Comparison of ENCODE assay signal across 8 cellular contexts in genomic region chr5:14665949-14666741, GRCh38. TPM values are rescaled to one million over a fixed set of nuclear protein-coding genes. Genes with fewer than 3 reads are reported as not detected.
DNase-seq lines count a peak whose midpoint lies in the region; ATAC-seq and TF ChIP-seq lines count a peak whose summit lies in the region.

No MANE protein-coding gene starts in this region.

- H3K18ac ChIP-seq in mesenchymal stem cell (ENCODE audit: low read depth in 1 of 2, low read length in 2 of 2) = no peak overlapping the region

- peak; percentile 67 for ATAC-seq in CD4-positive, CD25-positive, alpha-beta regulatory T cell (ENCODE audit: low read depth in 2 of 2)
- peak; percentile 44 for ATAC-seq in GM18909 (IDR thresholded peaks at IDR 0.05; ENCODE audit: poor library complexity, unreplicated experiment)
- peak; percentile 29 for ATAC-seq in HG03095 (IDR thresholded peaks at IDR 0.05; ENCODE audit: unreplicated experiment)

- TF ChIP-seq EP300 in suprapubic skin (IDR thresholded peaks at IDR 0.05) = no peak

- H3K14ac ChIP-seq in mesenchymal stem cell (ENCODE audit: low read length in 2 of 2) = no peak overlapping the region

- H3K23ac ChIP-seq in mesenchymal stem cell (ENCODE audit: low read length in 2 of 2) = no peak overlapping the region

- no peak overlapping the region for H2AFZ ChIP-seq in mesenchymal stem cell (ENCODE audit: low read depth, low read length)

- no peaks in the 10 kb centered on the region for H3K9me3 Mint-ChIP-seq in CD4-positive, CD25-positive, alpha-beta regulatory T cell

- no peak overlapping the region for H2BK120ac ChIP-seq in mesenchymal stem cell (ENCODE audit: low read depth, low read length)

- H3K36me3 Mint-ChIP-seq in CD4-positive, CD25-positive, alpha-beta regulatory T cell = peaks cover 4% of the 10 kb centered on the region

- peak overlapping the region; percentile 94 for H3K9ac ChIP-seq in mesenchymal stem cell (ENCODE audit: low read length)

- H3K4me1 ChIP-seq in CD4-positive, CD25-positive, alpha-beta regulatory T cell (ENCODE audit: control insufficient read depth, insufficient read depth, low read length, poor library complexity, severe bottlenecking) = peaks cover 69% of the 10 kb centered on the region
- H3K4me1 ChIP-seq in mesenchymal stem cell (ENCODE audit: control insufficient read depth, insufficient read depth, low read depth, low read length) = peaks cover 8% of the 10 kb centered on the region
- H3K4me1 ChIP-seq in suprapubic skin = peaks cover 69% of the 10 kb centered on the region

- in situ Hi-C loops in SK-MEL-5 (cut with HindIII; ENCODE audit: low pct_unique_long_range_greater_than_20kb, low sequenced_read_pairs) = no loop called here

- H3K4me3 Mint-ChIP-seq in CD4-positive, CD25-positive, alpha-beta regulatory T cell = peak overlapping the region; percentile 89 to 96 (median 91)

- H3K27ac ChIP-seq in CD4-positive, CD25-positive, alpha-beta regulatory T cell (ENCODE audit: insufficient read depth, low read length, poor library complexity, severe bottlenecking) = peak overlapping the region; percentile 87
- no peak overlapping the region for H3K27ac ChIP-seq in mesenchymal stem cell (ENCODE audit: low read length, poor library complexity, severe bottlenecking)
- peak overlapping the region; percentile 45 for H3K27ac ChIP-seq in suprapubic skin

- peak; percentile 13 to 24 for TF ChIP-seq CTCF in suprapubic skin (IDR thresholded peaks at IDR 0.05)

- TF ChIP-seq POLR2A in suprapubic skin (IDR thresholded peaks at IDR 0.05) = no peak

- peak overlapping the region; percentile 94 for H3K4me3 ChIP-seq in CD4-positive, CD25-positive, alpha-beta regulatory T cell (ENCODE audit: low read depth, low read length)
- peak overlapping the region in 1 of 2 experiments; percentile 85 for H3K4me3 ChIP-seq in mesenchymal stem cell (ENCODE audit: insufficient read depth in 1 of 2, low read depth in 1 of 2, low read length in 2 of 2)
- peak overlapping the region; percentile 87 for H3K4me3 ChIP-seq in suprapubic skin

- no peaks in the 10 kb centered on the region for H3K9me3 ChIP-seq in CD4-positive, CD25-positive, alpha-beta regulatory T cell (ENCODE audit: control insufficient read depth in 2 of 2, low read length in 2 of 2)
- H3K9me3 ChIP-seq in mesenchymal stem cell (ENCODE audit: control insufficient read depth, low read length) (no peaks in the 10 kb centered on the region), suprapubic skin (no peaks in the 10 kb centered on the region)

- no peak overlapping the region for H4K91ac ChIP-seq in mesenchymal stem cell (ENCODE audit: low read length)

- H3K4me1 Mint-ChIP-seq in CD4-positive, CD25-positive, alpha-beta regulatory T cell = peaks cover 25 to 89% (median 59%) of the 10 kb centered on the region in 4 donors

- H3K36me3 ChIP-seq in CD4-positive, CD25-positive, alpha-beta regulatory T cell (ENCODE audit: control insufficient read depth, insufficient read depth, low read length) = peaks cover 3% of the 10 kb centered on the region
- peaks cover 0 to 13% of the 10 kb centered on the region in 2 experiments for H3K36me3 ChIP-seq in mesenchymal stem cell (ENCODE audit: control insufficient read depth in 1 of 2, insufficient read depth in 2 of 2, low read depth in 1 of 2, low read length in 2 of 2)
- H3K36me3 ChIP-seq in suprapubic skin = no peaks in the 10 kb centered on the region

- peaks cover 16% of the 10 kb centered on the region for H3K79me1 ChIP-seq in mesenchymal stem cell (replicated peaks; ENCODE audit: low read length, poor library complexity, severe bottlenecking)

- H3K27me3 Mint-ChIP-seq in CD4-positive, CD25-positive, alpha-beta regulatory T cell = no peaks in the 10 kb centered on the region

- no peak overlapping the region for H2BK12ac ChIP-seq in mesenchymal stem cell (ENCODE audit: low read length in 2 of 2)

- H4K8ac ChIP-seq in mesenchymal stem cell (ENCODE audit: low read length) = no peak overlapping the region

- no peak overlapping the region for H2BK5ac ChIP-seq in mesenchymal stem cell (ENCODE audit: low read depth, low read length, poor library complexity, severe bottlenecking)

- 65% methylated on average over 7 of the region's 9 CpGs for WGBS in mesenchymal stem cell
- 15% methylated on average over 9 of the region's 9 CpGs for WGBS in suprapubic skin

- peak overlapping the region; percentile 91 for H3K4me2 ChIP-seq in mesenchymal stem cell (ENCODE audit: low read length, poor library complexity, severe bottlenecking)

- DNase-seq in CD4-positive, CD25-positive, alpha-beta regulatory T cell = peak; percentile 47 to 79 (median 58)
- peak; percentile 45 for DNase-seq in SK-MEL-5 (ENCODE audit: low read depth, low spot score)
- peak; percentile 35 for DNase-seq in astrocyte of the hippocampus (ENCODE audit: low read depth, low spot score)
- DNase-seq in mesenchymal stem cell = peak; percentile 44
- no peak for DNase-seq in suprapubic skin (ENCODE audit: low spot score in 2 of 2)
- no peak for DNase-seq in OCI-M2 (lab: John Stamatoyannopoulos, UW; ENCODE audit: unreplicated experiment)

- H3K27me3 ChIP-seq in CD4-positive, CD25-positive, alpha-beta regulatory T cell (ENCODE audit: control insufficient read depth, insufficient read depth, low read length) = no peaks in the 10 kb centered on the region
- H3K27me3 ChIP-seq in mesenchymal stem cell (ENCODE audit: control insufficient read depth in 1 of 2, insufficient read depth in 1 of 2, low read length in 2 of 2) (no peaks in the 10 kb centered on the region), suprapubic skin (no peaks in the 10 kb centered on the region)

- H3K4ac ChIP-seq in mesenchymal stem cell (ENCODE audit: low read depth in 1 of 2, low read length in 2 of 2) = no peak overlapping the region

- no peak overlapping the region for H2BK15ac ChIP-seq in mesenchymal stem cell (ENCODE audit: low read depth, poor library complexity, severe bottlenecking)

- peak overlapping the region; percentile 50 to 97 (median 91) for H3K27ac Mint-ChIP-seq in CD4-positive, CD25-positive, alpha-beta regulatory T cell

- no peak overlapping the region for H2AK5ac ChIP-seq in mesenchymal stem cell (ENCODE audit: low read length, severe bottlenecking)

RNA-seq across cellular contexts. Expression of gene OTULIN, which starts 1.6 kb away (rescaled TPM):
- 109 TPM for total RNA-seq in CD4-positive, CD25-positive, alpha-beta regulatory T cell
- 10 to 100 TPM; 22.8 to 37.5 (median 26.8) TPM for polyA plus RNA-seq in CD4-positive, CD25-positive, alpha-beta regulatory T cell
- total RNA-seq in SK-MEL-5 (2014; rRNA removed; shearing (Covaris generic)) = 23.5 and 31.2 TPM in 2 replicates
- polyA plus RNA-seq in SK-MEL-5 (2015; cell fraction: cytosol; rRNA removed) = 20.0 and 32.1 TPM in 2 replicates
- 21.9 and 29.1 TPM in 2 replicates for polyA plus RNA-seq in SK-MEL-5 (2015; cell fraction: nucleus; rRNA removed)
- polyA plus RNA-seq in mesenchymal stem cell (2013, experiment 1 of 2) = 6.4 TPM
- 6.7 TPM for polyA plus RNA-seq in mesenchymal stem cell (2013, experiment 2 of 2)
- total RNA-seq in suprapubic skin = 100 to 1,000 TPM in 1 of 4 donors, 10 to 100 TPM in 3; 44.8 to 155 (median 62.5) TPM

Comparison
In these comparisons a context has a peak if more than half of its experiments do, and no peak if none do; other contexts are left out.
1. DNase-seq: peak in CD4-positive, CD25-positive, alpha-beta regulatory T cell (3 of 3), SK-MEL-5 (single experiment), astrocyte of the hippocampus (single experiment) and mesenchymal stem cell (single experiment); none in suprapubic skin (0 of 2) and OCI-M2 (single experiment).
2. Peak in every context shown above with its lines, with median percentiles within 50 percentile points of each other: ATAC-seq.